In the genomic region with DNA sequence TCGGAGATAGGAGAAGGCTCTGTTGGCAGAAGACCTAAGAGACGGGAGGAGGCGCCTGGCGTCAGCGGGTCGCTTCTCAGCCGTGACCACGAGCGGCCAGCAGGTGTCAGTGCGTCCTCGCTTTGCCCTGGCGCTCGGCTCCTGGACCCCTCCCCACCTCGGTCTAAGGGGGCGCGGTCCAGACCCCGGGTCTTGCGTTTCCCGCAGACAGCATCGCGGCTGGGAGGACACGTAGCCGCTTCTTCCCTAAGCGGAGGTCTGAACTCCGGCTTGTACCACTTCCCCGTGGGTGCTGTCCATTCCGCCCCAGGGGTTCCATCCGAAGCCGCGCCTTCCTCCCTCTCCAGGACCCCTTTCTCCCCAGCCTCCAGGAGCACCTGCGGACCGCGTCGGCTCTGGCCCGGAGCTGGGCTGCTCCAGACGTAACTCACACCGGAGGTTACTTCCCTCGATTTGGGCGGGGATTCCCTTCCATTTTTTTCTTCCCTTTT, we compare ENCODE assay signal across 8 cellular contexts. TPM values are rescaled to one million over a fixed set of nuclear protein-coding genes. Genes with fewer than 3 reads are reported as not detected.
DNase-seq lines count a peak whose midpoint lies in the region; ATAC-seq and TF ChIP-seq lines count a peak whose summit lies in the region.

No MANE protein-coding gene starts in this region.

- H3K9me3 Mint-ChIP-seq in CD14-positive monocyte = peaks cover 4 to 17% (median 11%) of the 10 kb centered on the region in 7 donors

- DNase-seq in CD14-positive monocyte (ENCODE audit: low spot score) (no peak), GM19238 (ENCODE audit: insufficient read length, low spot score) (peak; percentile 64), NCI-H82 (lab: John Stamatoyannopoulos, UW) (peak; percentile 82), foreskin keratinocyte (peak in 1 of 2 donors; percentile 22), upper lobe of right lung (peak; percentile 78)
- DNase-seq in activated effector memory CD4-positive, alpha-beta T cell treated with Interleukin-2 at 50 U/mL for 16 hours = peak; percentile 15

- peaks cover 4 to 6% of the 10 kb centered on the region in 2 donors for H3K36me3 Mint-ChIP-seq in CD14-positive monocyte

- H3K27ac Mint-ChIP-seq in CD14-positive monocyte = no peak overlapping the region

- H3K36me3 ChIP-seq in neuron (ENCODE audit: insufficient read depth, low read length) (no peaks in the 10 kb centered on the region), upper lobe of right lung (no peaks in the 10 kb centered on the region)

- intact Hi-C loops in CD14-positive monocyte (cut with micrococcal nuclease) = no loop called here
- intact Hi-C loops in upper lobe of right lung (cut with DNase I) = no loop called here

- peak; percentile 49 for TF ChIP-seq CTCF in CD14-positive monocyte (IDR thresholded peaks at IDR 0.05)
- peak; percentile 77 for TF ChIP-seq CTCF in foreskin keratinocyte (conservative IDR thresholded peaks at IDR 0.05)
- TF ChIP-seq CTCF in upper lobe of right lung (IDR thresholded peaks at IDR 0.05) = peak; percentile 75

- peak overlapping the region; percentile 45 for H3K4me3 ChIP-seq in neuron (ENCODE audit: low read length)
- H3K4me3 ChIP-seq in upper lobe of right lung = peak overlapping the region; percentile 50

- peaks cover 87% of the 10 kb centered on the region for H3K27me3 ChIP-seq in foreskin keratinocyte
- H3K27me3 ChIP-seq in neuron (ENCODE audit: insufficient read depth, low read length) = peaks cover 57% of the 10 kb centered on the region
- H3K27me3 ChIP-seq in upper lobe of right lung = peaks cover 62% of the 10 kb centered on the region

- H3K4me1 ChIP-seq in foreskin keratinocyte (no peaks in the 10 kb centered on the region), neuron (ENCODE audit: insufficient read depth, low read length) (peaks cover 9% of the 10 kb centered on the region), upper lobe of right lung (peaks cover 30% of the 10 kb centered on the region)

- ATAC-seq in HG03378 (IDR thresholded peaks at IDR 0.05; ENCODE audit: unreplicated experiment) (peak; percentile 62), foreskin keratinocyte (peak; percentile 68), upper lobe of right lung (peak; percentile 79)

- H3K27me3 Mint-ChIP-seq in CD14-positive monocyte (ENCODE audit: low read depth in 3 of 3) = peaks cover 56 to 75% (median 67%) of the 10 kb centered on the region in 3 donors

- H2AFZ ChIP-seq in neuron (ENCODE audit: low read depth, low read length) = peak overlapping the region; percentile 97

- peaks cover 6% of the 10 kb centered on the region for H3K9me3 ChIP-seq in neuron (ENCODE audit: low read length)
- no peaks in the 10 kb centered on the region for H3K9me3 ChIP-seq in upper lobe of right lung

- H3K4me1 Mint-ChIP-seq in CD14-positive monocyte = peaks cover 19% of the 10 kb centered on the region

- H3K4me3 Mint-ChIP-seq in CD14-positive monocyte = peak overlapping the region; percentile 71 to 85

- H3K27ac ChIP-seq in foreskin keratinocyte (no peak overlapping the region), upper lobe of right lung (no peak overlapping the region)

RNA-seq across cellular contexts. Expression of gene ADRA2A, which starts 0.6 kb away (rescaled TPM):
- not detected for polyA plus RNA-seq in CD14-positive monocyte
- total RNA-seq in foreskin keratinocyte = not detected in 2 replicates
- not detected in 2 replicates for polyA plus RNA-seq in foreskin keratinocyte
- total RNA-seq in upper lobe of right lung = 4.9 TPM
